Comparison of ENCODE assay signal across 17 cellular contexts in the genomic region with DNA sequence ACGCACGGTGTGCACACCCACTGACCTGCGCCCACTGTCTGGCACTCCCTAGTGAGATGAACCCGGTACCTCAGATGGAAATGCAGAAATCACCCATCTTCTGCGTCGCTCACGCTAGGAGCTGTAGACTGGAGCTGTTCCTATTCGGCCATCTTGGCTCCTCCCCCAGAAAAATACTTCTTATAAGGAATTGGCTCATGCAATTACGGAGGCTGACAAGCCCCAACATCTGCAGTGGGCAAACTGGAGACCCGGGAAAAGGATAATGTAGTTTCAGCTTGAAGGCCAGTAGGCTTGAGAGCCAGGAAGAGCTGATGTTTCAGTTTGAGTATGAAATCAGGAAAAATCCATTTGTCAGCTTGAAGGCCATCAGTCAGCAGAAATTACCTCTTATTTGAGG. TPM values are rescaled to one million over a fixed set of nuclear protein-coding genes. Genes with fewer than 3 reads are reported as not detected.
"Had no signal": no experiment of that assay in that cellular context is flagged by ENCODE, and none has a peak within 500 bp of the region (broad histone marks: within the 10 kb centered on the region; RNA-seq: fewer than 3 reads in every experiment).

No MANE protein-coding gene starts in this region.

RNA-seq across cellular contexts. Expression of a gene that starts 23.7 kb away (rescaled TPM):
- total RNA-seq: natural killer cell, omental fat pad, osteocyte, pancreas, posterior vena cava, prostate gland, pulmonary artery endothelial cell, right atrium auricular region, sciatic nerve, smooth muscle cell, spleen, transverse colon, upper lobe of right lung, urinary bladder, uterus had no signal
- polyA plus RNA-seq: neural cell, pancreas, smooth muscle cell, spleen, urinary bladder had no signal

RNA-seq across cellular contexts. Expression of a gene that starts 30.7 kb away (rescaled TPM):
- total RNA-seq: natural killer cell, omental fat pad, osteocyte, pancreas, posterior vena cava, prostate gland, pulmonary artery endothelial cell, right atrium auricular region, sciatic nerve, smooth muscle cell, spleen, transverse colon, upper lobe of right lung, urinary bladder, uterus had no signal
- polyA plus RNA-seq: neural cell, pancreas, smooth muscle cell, spleen, thymus, urinary bladder had no signal
